Comparison of ENCODE assay signal across 23 cellular contexts in genomic region chr1:89704014-89704413, GRCh38.
"Had no signal": no experiment of that assay in that cellular context is flagged by ENCODE, and none has a peak within 500 bp of the region (broad histone marks: within the 10 kb centered on the region; RNA-seq: fewer than 3 reads in every experiment).

No MANE protein-coding gene starts in this region.

- H3K4me3 Mint-ChIP-seq: activated CD4-positive, alpha-beta memory T cell treated with anti-CD3 and anti-CD28 coated beads for 36 hours; activated CD4-positive, alpha-beta T cell treated with anti-CD3 and anti-CD28 coated beads for 36 hours; natural killer cell treated with Interleukin-12 subunit alpha and Interleukin-12 subunit beta and Interleukin-15 and Interleukin-18, amount 100 ng/mL, for 72 hours; WTC11 had no signal

- ATAC-seq: activated CD4-positive, alpha-beta T cell treated with anti-CD3 and anti-CD28 coated beads for 36 hours; gastroesophageal sphincter; left ventricle myocardium superior; natural killer cell treated with Interleukin-12 subunit alpha and Interleukin-12 subunit beta and Interleukin-15 and Interleukin-18, amount 100 ng/mL, for 72 hours; WTC11 had no signal

- H3K9me3 Mint-ChIP-seq: natural killer cell treated with Interleukin-12 subunit alpha and Interleukin-12 subunit beta and Interleukin-15 and Interleukin-18, amount 100 ng/mL, for 72 hours; WTC11 had no signal

- H3K36me3 Mint-ChIP-seq: WTC11 had no signal

- H3K4me3 ChIP-seq: adrenal gland, esophagus muscularis mucosa, gastroesophageal sphincter, ovary, prostate gland, right atrium auricular region, tibial nerve had no signal

- H3K27ac Mint-ChIP-seq: activated CD4-positive, alpha-beta memory T cell treated with anti-CD3 and anti-CD28 coated beads for 36 hours; natural killer cell treated with Interleukin-12 subunit alpha and Interleukin-12 subunit beta and Interleukin-15 and Interleukin-18, amount 100 ng/mL, for 72 hours; WTC11 had no signal

- H3K9me3 ChIP-seq: adrenal gland, esophagus muscularis mucosa, gastroesophageal sphincter, ovary, prostate gland, right atrium auricular region, tibial nerve had no signal

- H3K27ac ChIP-seq: adrenal gland, esophagus muscularis mucosa, gastroesophageal sphincter, ovary, prostate gland, right atrium auricular region, tibial nerve had no signal

- H3K4me1 ChIP-seq: adrenal gland, gastroesophageal sphincter, prostate gland had no signal

- H3K27me3 Mint-ChIP-seq: activated CD4-positive, alpha-beta memory T cell treated with anti-CD3 and anti-CD28 coated beads for 36 hours; activated CD4-positive, alpha-beta T cell treated with anti-CD3 and anti-CD28 coated beads for 36 hours; natural killer cell treated with Interleukin-12 subunit alpha and Interleukin-12 subunit beta and Interleukin-15 and Interleukin-18, amount 100 ng/mL, for 72 hours had no signal

- DNase-seq: activated CD4-positive, alpha-beta memory T cell treated with anti-CD3 and anti-CD28 coated beads for 36 hours; activated CD4-positive, alpha-beta T cell treated with anti-CD3 and anti-CD28 coated beads for 36 hours; activated gamma-delta T cell; activated naive CD4-positive, alpha-beta T cell treated with anti-CD3 and anti-CD28 coated beads, Interleukin-2, amount 50 U/mL, for 16 hours; adrenal gland; central memory CD4-positive, alpha-beta T cell; effector memory CD4-positive, alpha-beta T cell; head of caudate nucleus; hypothalamus; left ventricle myocardium superior; midbrain; ovary; stimulated activated CD4-positive, alpha-beta T cell treated with anti-CD3 and anti-CD28 coated beads, Interleukin-4, amount 100 ng/mL, for 24 hours; stimulated activated naive CD4-positive, alpha-beta T cell treated with Interleukin-2 at 50 U/mL for 16 hours; substantia nigra; T1000 had no signal

- H3K27me3 ChIP-seq: adrenal gland, esophagus muscularis mucosa, gastroesophageal sphincter, ovary, right atrium auricular region, tibial nerve had no signal

- H3K36me3 ChIP-seq: gastroesophageal sphincter, ovary, prostate gland, right atrium auricular region had no signal
